ENCODE assay signal across 34 cellular contexts in genomic region chr1:173243300-173243699, GRCh38.
"Had no signal": no experiment of that assay in that cellular context is flagged by ENCODE, and none has a peak within 500 bp of the region (broad histone marks: within the 10 kb centered on the region; RNA-seq: fewer than 3 reads in every experiment).

No MANE protein-coding gene starts in this region.

- H3K36me3 ChIP-seq: MG63 had no signal

- H3K27me3 ChIP-seq: MG63 had no signal

- DNase-seq: Karpas-422, Kasumi-1, MG63, MM.1S, MV-4-11, NCI-H1048, NCI-H1092, NCI-H1092 treated with DMSO at 0.1 percent for 48 hours, NCI-H1105, NCI-H1105 treated with DMSO at 0.1 percent for 48 hours, NCI-H1417, NCI-H1417 treated with DMSO at 0.1 percent for 48 hours, NCI-H1436, NCI-H1436 treated with DMSO at 0.1 percent for 48 hours, NCI-H146, NCI-H1694, NCI-H1694 treated with DMSO at 0.1 percent for 48 hours, NCI-H187, NCI-H187 treated with DMSO at 0.1 percent for 48 hours, NCI-H1930, NCI-H2029, NCI-H2029 treated with DMSO at 0.1 percent for 48 hours, NCI-H2081, NCI-H2081 treated with DMSO at 0.1 percent for 48 hours, NCI-H2107, NCI-H2171, NCI-H2171 treated with DMSO at 0.1 percent for 48 hours, NCI-H2227 treated with DMSO at 0.1 percent for 48 hours, NCI-H226, NCI-H345, NCI-H446, NCI-H446 treated with DMSO at 0.1 percent for 48 hours, NCI-H510A, NCI-H510A treated with DMSO at 0.1 percent for 48 hours had no signal

- H3K4me3 ChIP-seq: MG63 had no signal
